ENCODE assay signal across 8 cellular contexts in genomic region chr14:34713681-34714319, GRCh38. TPM values are rescaled to one million over a fixed set of nuclear protein-coding genes. Genes with fewer than 3 reads are reported as not detected.
A peak's percentile ranks its signal among the peaks of the same experiment; 100 is the strongest.
DNase-seq lines count a peak whose midpoint lies in the region; ATAC-seq and TF ChIP-seq lines count a peak whose summit lies in the region.

No MANE protein-coding gene starts in this region.

- 0 out of 2 replicates have a peak, but pooled peaks cover 7% of the 10 kb centered on the region for H4K20me1 ChIP-seq in IMR-90 (ENCODE audit: insufficient read depth, low read length)

- H2AFZ ChIP-seq in IMR-90 (replicated peaks; ENCODE audit: low read length, poor library complexity), result peak overlapping the region; percentile 91

- peak overlapping the region; percentile 100 for H3K9ac ChIP-seq in IMR-90 (ENCODE audit: low read depth, low read length)
- peak overlapping the region; percentile 34 for H3K9ac ChIP-seq in endocrine pancreas (ENCODE audit: control insufficient read depth, insufficient read depth, low read length)

- TF ChIP-seq CTCF in AG09319 (IDR thresholded peaks at IDR 0.05; ENCODE audit: low read depth, low read length), result no peak
- no peak for TF ChIP-seq CTCF in IMR-90 (conservative IDR thresholded peaks at IDR 0.05; ENCODE audit: low read depth, low read length)
- TF ChIP-seq CTCF in activated B cell treated with CpG ODN at 0.5 μM for 24 hours (IDR thresholded peaks at IDR 0.05), result no peak

- H3K36me3 ChIP-seq in IMR-90 (ENCODE audit: control insufficient read depth, insufficient read depth, low read length) (peaks cover 7% of the 10 kb centered on the region), endocrine pancreas (ENCODE audit: control insufficient read depth, insufficient read depth, low read length) (no peaks in the 10 kb centered on the region), mesodermal cell (ENCODE audit: control insufficient read depth, insufficient read depth, low read length) (peaks cover 27% of the 10 kb centered on the region)

- H3K36me3 Mint-ChIP-seq in activated B cell treated with CpG ODN at 0.5 μM for 24 hours (ENCODE audit: low read depth), result peaks cover 16% of the 10 kb centered on the region

- dilution Hi-C loops in IMR-90 (cut with HindIII; ENCODE audit: low sequenced_read_pairs, unreplicated experiment), result no loop called here

- H2AK5ac ChIP-seq in IMR-90 (ENCODE audit: low read depth, low read length), result peak overlapping the region; percentile 90

- TF ChIP-seq POLR2A in IMR-90 (IDR thresholded peaks at IDR 0.05; ENCODE audit: low read depth, low read length), result peak; percentile 64

- H3K4ac ChIP-seq in IMR-90 (ENCODE audit: low read depth, low read length), result peak overlapping the region; percentile 88

- H3K9me3 ChIP-seq in IMR-90 (ENCODE audit: control insufficient read depth, insufficient read depth, low read length) (no peaks in the 10 kb centered on the region), endocrine pancreas (ENCODE audit: control insufficient read depth, low read length) (no peaks in the 10 kb centered on the region), mesodermal cell (ENCODE audit: control insufficient read depth, low read length) (no peaks in the 10 kb centered on the region)

- peaks cover 6% of the 10 kb centered on the region for H3K4me1 ChIP-seq in IMR-90 (ENCODE audit: control insufficient read depth, insufficient read depth, low read length)
- H3K4me1 ChIP-seq in endocrine pancreas (ENCODE audit: control insufficient read depth, insufficient read depth, low read length), result peaks cover 28% of the 10 kb centered on the region
- peaks cover 8% of the 10 kb centered on the region for H3K4me1 ChIP-seq in mesodermal cell (ENCODE audit: control insufficient read depth, insufficient read depth, low read length, poor library complexity, severe bottlenecking)

- CTCF ChIA-PET in IMR-90 (lab: Yijun Ruan, JAX), result interaction anchor here (1.0 kb wide), 1 partner anchor 9 kb away, joined by 3 read pairs; no protein-coding TSS in a partner anchor
- CTCF ChIA-PET in activated B cell treated with CpG ODN at 0.5 μM for 24 hours (lab: Charles Lee), result interaction anchor here (1.5 kb wide), 1 partner anchor 9 kb away, joined by 9 read pairs; no protein-coding TSS in a partner anchor

- H3K4me3 ChIP-seq in IMR-90 (ENCODE audit: insufficient read depth, low read depth, low read length) (peak overlapping the region; percentile 77), endocrine pancreas (ENCODE audit: control insufficient read depth, insufficient read depth, low read length) (peak overlapping the region; percentile 93), mesodermal cell (ENCODE audit: extremely low read depth, insufficient read depth, low read length, poor library complexity, severe bottlenecking) (peak overlapping the region; percentile 76)

- H3K23ac ChIP-seq in IMR-90 (ENCODE audit: low read depth, low read length), result peak overlapping the region; percentile 98

- peak overlapping the region; percentile 31; the same call in 1 of the 2 replicates for H2BK20ac ChIP-seq in IMR-90 (ENCODE audit: low read depth, low read length)

- peaks cover 3% of the 10 kb centered on the region for H3K9me1 ChIP-seq in IMR-90 (ENCODE audit: insufficient read depth, low read length)

- H3K4me1 Mint-ChIP-seq in activated B cell treated with CpG ODN at 0.5 μM for 24 hours, result peaks cover 32% of the 10 kb centered on the region

- peak overlapping the region; percentile 97 for H3K4me2 ChIP-seq in IMR-90 (ENCODE audit: low read depth, low read length)

- no TSS peak for BruUV-seq in IMR-90 (replicated peaks; lab: Mats Ljungman, UMichigan)

- H3K14ac ChIP-seq in IMR-90 (replicated peaks; ENCODE audit: low read depth, low read length), result peak overlapping the region; percentile 98

- peak; percentile 14 for ATAC-seq in GM18909 (IDR thresholded peaks at IDR 0.05; ENCODE audit: poor library complexity, unreplicated experiment)
- peak; percentile 22 for ATAC-seq in IMR-90 (ENCODE audit: low read depth)
- ATAC-seq in activated B cell treated with CpG ODN at 0.5 μM for 24 hours (ENCODE audit: low read depth), result no peak
- no peak for ATAC-seq in HG03457 (IDR thresholded peaks at IDR 0.05; ENCODE audit: unreplicated experiment)

- DNase-seq in AG09319 (ENCODE audit: extremely low read depth, low read depth) (peak; percentile 40), IMR-90 (peak; percentile 84), activated B cell treated with CpG ODN at 0.5 μM for 24 hours (no peak)
- peak in 5 of 6 experiments; percentile 4 to 33 (median 24) for DNase-seq in stimulated activated naive CD4-positive, alpha-beta T cell (lab: John Stamatoyannopoulos, UW)

- H2BK5ac ChIP-seq in IMR-90 (ENCODE audit: low read depth, low read length, poor library complexity, severe bottlenecking), result peak overlapping the region; percentile 95

- peak overlapping the region; percentile 83 for H4K5ac ChIP-seq in IMR-90 (ENCODE audit: low read depth, low read length)

- peak overlapping the region; percentile 88 for H3K18ac ChIP-seq in IMR-90 (ENCODE audit: low read depth, low read length)

- intact Hi-C loops in IMR-90 (cut with micrococcal nuclease), result no loop called here
- intact Hi-C loops in activated B cell treated with CpG ODN at 0.5 μM for 24 hours (cut with micrococcal nuclease), result loop anchor here (1.0 to 10.0 kb wide), 7 partner anchors 13 to 1111 kb away; partner anchors contain the start of genes BRMS1L, FAM177A1, PRORP and SRP54

- H3K27me3 Mint-ChIP-seq in activated B cell treated with CpG ODN at 0.5 μM for 24 hours, result no peaks in the 10 kb centered on the region

- H3K4me3 Mint-ChIP-seq in activated B cell treated with CpG ODN at 0.5 μM for 24 hours, result peak overlapping the region; percentile 92

- H2BK120ac ChIP-seq in IMR-90 (ENCODE audit: low read depth, low read length), result peak overlapping the region; percentile 88

- peaks cover 9 to 27% of the 10 kb centered on the region in 2 experiments for H3K79me1 ChIP-seq in IMR-90 (ENCODE audit: low read depth in 1 of 2, low read length in 2 of 2)

- peak overlapping the region; percentile 98 for H3K56ac ChIP-seq in IMR-90 (ENCODE audit: extremely low read depth, insufficient read depth, low read length)

- no peaks in the 10 kb centered on the region for H3K9me3 Mint-ChIP-seq in activated B cell treated with CpG ODN at 0.5 μM for 24 hours

- 0% methylated on average over 2 of the region's 33 CpGs; no CpG with 5 or more reads in 1 of the 2 experiments for WGBS in IMR-90 (ENCODE audit: extremely low coverage in 2 of 2, insufficient read length in 1 of 2), 2 experiments
- WGBS in mesodermal cell (ENCODE audit: insufficient coverage in 2 of 2), 2 experiments, result 4% methylated on average over 13 to 25 of the region's 33 CpGs

- H3K27ac ChIP-seq in IMR-90 (ENCODE audit: insufficient read depth, low read length), result peak overlapping the region; percentile 97
- H3K27ac ChIP-seq in mesodermal cell (ENCODE audit: low read depth, low read length, severe bottlenecking), result peak overlapping the region; percentile 82

- H4K91ac ChIP-seq in IMR-90 (ENCODE audit: insufficient read depth, low read depth, low read length), result peak overlapping the region; percentile 84

- H2AK9ac ChIP-seq in IMR-90 (replicated peaks; ENCODE audit: low read depth, low read length, poor library complexity), result peak overlapping the region; percentile 86

- POLR2A ChIA-PET in IMR-90 (lab: Charles Lee; ENCODE audit: unreplicated experiment) (interaction anchor here (0.5 to 0.8 kb wide), 2 partner anchors 14 to 44 kb away, joined by 3 to 4 read pairs; no protein-coding TSS in a partner anchor), activated B cell treated with CpG ODN at 0.5 μM for 24 hours (lab: Charles Lee) (interaction anchor here (0.6 to 2.5 kb wide), 7 partner anchors 9 to 1607 kb away, joined by 3 to 11 read pairs (median 5); partner anchors contain the start of genes MBIP, NFKBIA and SNX6)

- in situ Hi-C loops in IMR-90 (cut with MboI; ENCODE audit: low sequenced_read_pairs), result no loop called here

- peak overlapping the region; percentile 66 for H2BK15ac ChIP-seq in IMR-90 (ENCODE audit: low read depth, low read length)

- no peak; the same call in 1 of the 2 replicates for TF ChIP-seq RAD21 in IMR-90 (IDR thresholded peaks at IDR 0.05; ENCODE audit: low read length)

- H3K27me3 ChIP-seq in IMR-90 (ENCODE audit: control insufficient read depth, insufficient read depth, low read length) (no peaks in the 10 kb centered on the region), endocrine pancreas (ENCODE audit: control insufficient read depth, insufficient read depth, low read length) (no peaks in the 10 kb centered on the region)

- peak overlapping the region; percentile 18 to 93 for H4K8ac ChIP-seq in IMR-90 (ENCODE audit: low read depth in 2 of 2, low read length in 2 of 2)

- H3K27ac Mint-ChIP-seq in activated B cell treated with CpG ODN at 0.5 μM for 24 hours, result peak overlapping the region; percentile 89

TF ChIP-seq in IMR-90, 13 proteins besides CTCF, POLR2A, EP300 and RAD21:
- TF ChIP-seq RFX5 (IDR thresholded peaks at IDR 0.05; ENCODE audit: low read depth, low read length), result no peak
- no peak for TF ChIP-seq CHD1 (IDR thresholded peaks at IDR 0.05; ENCODE audit: low read depth, low read length)
- TF ChIP-seq CEBPB (IDR thresholded peaks at IDR 0.05; ENCODE audit: low read depth, low read length), result peak; percentile 65
- TF ChIP-seq BHLHE40 (IDR thresholded peaks at IDR 0.05; ENCODE audit: low read depth, low read length), result peak; percentile 58; the same call in 1 of the 2 replicates
- TF ChIP-seq MXI1 (IDR thresholded peaks at IDR 0.05; ENCODE audit: borderline replicate concordance, low read depth, low read length), result no peak
- no peak for TF ChIP-seq NFE2L2 (IDR thresholded peaks at IDR 0.05; ENCODE audit: low read depth, low read length)

RNA-seq across cellular contexts. Expression of gene CFL2, which starts 0.6 kb away (rescaled TPM):
- total RNA-seq in IMR-90 (2012; rRNA removed) (151 and 187 TPM in 2 replicates), activated B cell treated with CpG ODN at 0.5 μM for 24 hours (19.1 and 20.8 TPM in 2 replicates)
- 75.1 and 106 TPM in 2 replicates for polyA plus RNA-seq in IMR-90 (2012; rRNA removed)
- polyA plus RNA-seq in IMR-90 (2012; cell fraction: cytosol; rRNA removed), result 12.7 and 19.1 TPM in 2 replicates
- polyA plus RNA-seq in IMR-90 (2012; cell fraction: nucleus; rRNA removed; ENCODE audit: low replicate concordance), result 2.4 and 28.7 TPM in 2 replicates
- 57.5 TPM for polyA plus RNA-seq in mesodermal cell (2013, experiment 1 of 2)
- polyA plus RNA-seq in mesodermal cell (2013, experiment 2 of 2), result 73.5 TPM

Comparison
In these comparisons a context has a peak if more than half of its experiments do, and no peak if none do; other contexts are left out.
1. ATAC-seq: peak in GM18909 (single experiment) and IMR-90 (single experiment); none in activated B cell treated with CpG ODN at 0.5 μM for 24 hours (single experiment) and HG03457 (single experiment).
2. Peak in every context shown above with its lines, with median percentiles within 50 percentile points of each other: H3K4me3 ChIP-seq.